12 cellular contexts compared by ENCODE assay signal in the genomic region with DNA sequence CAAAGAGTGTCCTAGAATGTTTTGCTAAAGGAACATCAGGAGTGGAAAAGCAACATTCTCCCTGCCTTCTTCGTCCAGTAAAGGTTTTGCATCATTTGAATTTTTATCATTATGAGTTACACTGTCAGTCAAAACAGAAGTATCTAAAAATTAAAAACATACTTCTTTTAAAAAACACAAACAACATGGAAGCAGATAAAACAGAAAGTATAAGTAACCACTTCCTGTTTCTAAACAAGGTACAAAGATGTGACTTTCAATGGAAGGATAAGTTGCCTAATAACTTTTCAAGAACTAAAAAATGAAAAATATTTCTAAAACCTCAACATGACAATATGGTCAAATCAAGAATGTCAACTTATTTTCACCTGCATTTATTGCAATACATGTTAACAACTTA.
DNase-seq lines count a peak whose midpoint lies in the region; ATAC-seq and TF ChIP-seq lines count a peak whose summit lies in the region.
"Had no signal": no experiment of that assay in that cellular context is flagged by ENCODE, and none has a peak within 500 bp of the region (broad histone marks: within the 10 kb centered on the region; RNA-seq: fewer than 3 reads in every experiment).

No MANE protein-coding gene starts in this region.

- intact Hi-C loops in CD8-positive, alpha-beta T cell (cut with DNase I, micrococcal nuclease), result no loop called here

- no peaks in the 10 kb centered on the region for H3K27me3 Mint-ChIP-seq in CD8-positive, alpha-beta T cell (ENCODE audit: low read depth)
- H3K27me3 Mint-ChIP-seq in progenitor cell of endocrine pancreas, result no peaks in the 10 kb centered on the region
- H3K27me3 Mint-ChIP-seq: stimulated activated naive CD8-positive, alpha-beta T cell treated with anti-CD3 and anti-CD28 coated beads, Interleukin-15, Interleukin-2, amounts not matched to agents 100 ng/mL and 50 ng/mL, for 24 hours had no signal

- peaks cover 12% of the 10 kb centered on the region for H3K4me1 ChIP-seq in CD8-positive, alpha-beta T cell (ENCODE audit: insufficient read depth, low read length)

- POLR2A ChIA-PET in CD8-positive, alpha-beta T cell (lab: Charles Lee), result no interaction called here

- H3K4me3 ChIP-seq in CD8-positive, alpha-beta T cell (ENCODE audit: low read depth, low read length), result no peak overlapping the region
- H3K4me3 ChIP-seq in choroid plexus epithelial cell (ENCODE audit: low read depth, low read length), result no peak overlapping the region
- H3K4me3 ChIP-seq: GM23248, mucosa of descending colon had no signal

- H3K36me3 Mint-ChIP-seq in CD8-positive, alpha-beta T cell, result peaks cover 14% of the 10 kb centered on the region
- no peaks in the 10 kb centered on the region for H3K36me3 Mint-ChIP-seq in progenitor cell of endocrine pancreas (ENCODE audit: insufficient read depth)

- no peak for TF ChIP-seq CTCF in CD8-positive, alpha-beta T cell (IDR thresholded peaks at IDR 0.05)
- TF ChIP-seq CTCF in choroid plexus epithelial cell (conservative IDR thresholded peaks at IDR 0.05; ENCODE audit: low read depth, low read length) (no peak), progenitor cell of endocrine pancreas (IDR thresholded peaks at IDR 0.05; ENCODE audit: unreplicated experiment) (no peak)

- H3K9me3 Mint-ChIP-seq in CD8-positive, alpha-beta T cell, result no peaks in the 10 kb centered on the region
- H3K9me3 Mint-ChIP-seq in progenitor cell of endocrine pancreas (ENCODE audit: low read depth), result peaks cover 3% of the 10 kb centered on the region
- H3K9me3 Mint-ChIP-seq: stimulated activated naive CD8-positive, alpha-beta T cell treated with anti-CD3 and anti-CD28 coated beads, Interleukin-15, Interleukin-2, amounts not matched to agents 100 ng/mL and 50 ng/mL, for 24 hours had no signal

- CTCF ChIA-PET in CD8-positive, alpha-beta T cell (lab: Charles Lee), result no interaction called here

- H3K27me3 ChIP-seq in CD8-positive, alpha-beta T cell (ENCODE audit: insufficient read depth, low read length), result no peaks in the 10 kb centered on the region

- H3K27ac Mint-ChIP-seq in CD8-positive, alpha-beta T cell, result peak overlapping the region; percentile 7
- H3K27ac Mint-ChIP-seq in progenitor cell of endocrine pancreas, result no peak overlapping the region
- H3K27ac Mint-ChIP-seq: stimulated activated naive CD8-positive, alpha-beta T cell treated with anti-CD3 and anti-CD28 coated beads, Interleukin-15, Interleukin-2, amounts not matched to agents 100 ng/mL and 50 ng/mL, for 24 hours had no signal

- H3K4me1 Mint-ChIP-seq in CD8-positive, alpha-beta T cell (ENCODE audit: low read depth), result peaks cover 31% of the 10 kb centered on the region
- H3K4me1 Mint-ChIP-seq in progenitor cell of endocrine pancreas (ENCODE audit: low read depth), result peaks cover 7% of the 10 kb centered on the region

- no peak for ATAC-seq in CD8-positive, alpha-beta T cell
- ATAC-seq in GM18907 (IDR thresholded peaks at IDR 0.05; ENCODE audit: unreplicated experiment) (peak; percentile 45), HG03354 (IDR thresholded peaks at IDR 0.05; ENCODE audit: poor library complexity, severe bottlenecking, unreplicated experiment) (peak; percentile 52), HG03439 (IDR thresholded peaks at IDR 0.05; ENCODE audit: unreplicated experiment) (no peak), HG03457 (IDR thresholded peaks at IDR 0.05; ENCODE audit: unreplicated experiment) (no peak)
- ATAC-seq: mucosa of descending colon had no signal

- no peaks in the 10 kb centered on the region for H3K36me3 ChIP-seq in CD8-positive, alpha-beta T cell (ENCODE audit: insufficient read depth, low read length)

- no peak overlapping the region for H3K27ac ChIP-seq in CD8-positive, alpha-beta T cell (ENCODE audit: low read depth, low read length)
- H3K27ac ChIP-seq: GM23248 had no signal

- H3K4me3 Mint-ChIP-seq in CD8-positive, alpha-beta T cell, result no peak overlapping the region
- no peak overlapping the region for H3K4me3 Mint-ChIP-seq in progenitor cell of endocrine pancreas (ENCODE audit: low read depth)
- H3K4me3 Mint-ChIP-seq: stimulated activated naive CD8-positive, alpha-beta T cell treated with anti-CD3 and anti-CD28 coated beads, Interleukin-15, Interleukin-2, amounts not matched to agents 100 ng/mL and 50 ng/mL, for 24 hours had no signal

- no peak for DNase-seq in CD8-positive, alpha-beta T cell
- DNase-seq in choroid plexus epithelial cell (ENCODE audit: low read depth) (peak; percentile 3), AG08396 (ENCODE audit: low spot score) (no peak), progenitor cell of endocrine pancreas (ENCODE audit: low spot score, unreplicated experiment) (no peak)
- DNase-seq: GM23248, mucosa of descending colon, NCI-H2081 treated with DMSO at 0.1 percent for 48 hours had no signal

- no peaks in the 10 kb centered on the region for H3K9me3 ChIP-seq in CD8-positive, alpha-beta T cell (ENCODE audit: low read length)
- H3K9me3 ChIP-seq: mucosa of descending colon had no signal

Comparison
In these comparisons a context has a peak if more than half of its experiments do, and no peak if none do; other contexts are left out.
1. ATAC-seq: peak in GM18907 (single experiment) and HG03354 (single experiment); none in CD8-positive, alpha-beta T cell (single experiment), HG03439 (single experiment) and HG03457 (single experiment).